ENCODE assay signal across 8 cellular contexts in genomic region chr19:2840794-2841790, GRCh38. TPM values are rescaled to one million over a fixed set of nuclear protein-coding genes. Genes with fewer than 3 reads are reported as not detected.
A peak's percentile ranks its signal among the peaks of the same experiment; 100 is the strongest.
DNase-seq lines count a peak whose midpoint lies in the region; ATAC-seq, FAIRE-seq and TF ChIP-seq lines count a peak whose summit lies in the region.

Gene ZNF555 (plus strand): TSS chr19:2841475. CDS start chr19:2841573, 98 bp downstream.

- CTCF ChIA-PET in endothelial cell of umbilical vein (lab: Charles Lee) = interaction anchor here (0.5 to 1.5 kb wide), 14 partner anchors 10 to 263 kb away, joined by 3 to 6 read pairs (median 3); partner anchors contain the start of genes SGTA, THOP1 and ZNF554

- DNase-seq in Caki2 (ENCODE audit: low read depth) = peak; percentile 90
- peak; percentile 48 for DNase-seq in HT1080 (ENCODE audit: low read depth)
- DNase-seq in activated T-cell treated with anti-CD3 and anti-CD28 coated beads for 1 hour (ENCODE audit: low read depth) = peak; percentile 98
- peak; percentile 99 for DNase-seq in endothelial cell of umbilical vein (ENCODE audit: low read depth, low spot score)
- DNase-seq in mesothelial cell of epicardium (ENCODE audit: low spot score in 2 of 2, unreplicated experiment in 2 of 2) = peak; percentile 95 to 97
- peak; percentile 96 to 99 for DNase-seq in stimulated activated CD8-positive, alpha-beta memory T cell treated with anti-CD3 and anti-CD28 coated beads, Interleukin-15, amount 100 ng/mL, for 4 hours (ENCODE audit: low read depth in 2 of 2)

- H3K9me1 ChIP-seq in endothelial cell of umbilical vein (replicated peaks; ENCODE audit: control insufficient read depth, extremely low read depth, insufficient read depth, low read length) = no peaks in the 10 kb centered on the region

- H3K4me1 ChIP-seq in OCI-LY1 (ENCODE audit: insufficient read depth, low read length, severe bottlenecking) (peaks cover 6% of the 10 kb centered on the region), endothelial cell of umbilical vein (ENCODE audit: control insufficient read depth, extremely low read depth, insufficient read depth, low read length) (peaks cover 5% of the 10 kb centered on the region)

- H3K27me3 ChIP-seq in OCI-LY1 (ENCODE audit: insufficient read depth, low read length) (no peaks in the 10 kb centered on the region; the same call in 1 of the 2 replicates), endothelial cell of umbilical vein (ENCODE audit: control insufficient read depth in 2 of 2, insufficient read depth in 2 of 2, low read length in 2 of 2) (no peaks in the 10 kb centered on the region)

- no peaks in the 10 kb centered on the region; the same call in 1 of the 2 replicates for H3K36me3 ChIP-seq in OCI-LY1 (ENCODE audit: insufficient read depth, low read length)
- no peaks in the 10 kb centered on the region for H3K36me3 ChIP-seq in endothelial cell of umbilical vein (ENCODE audit: control insufficient read depth in 2 of 2, extremely low read depth in 1 of 2, insufficient read depth in 2 of 2, low read length in 2 of 2)

- TF ChIP-seq POLR2A in endothelial cell of umbilical vein (IDR thresholded peaks at IDR 0.05; ENCODE audit: low read depth, low read length) = peak; percentile 15

- intact Hi-C loops in endothelial cell of umbilical vein (cut with micrococcal nuclease) = loop anchor here (1.0 to 2.0 kb wide), 3 partner anchors 32 to 110 kb away; partner anchors contain the start of gene ZNF57

- H3K27me3 Mint-ChIP-seq in mesothelial cell of epicardium (ENCODE audit: low read depth) = no peaks in the 10 kb centered on the region

- H4K20me1 ChIP-seq in OCI-LY1 (ENCODE audit: insufficient read depth, low read length) (no peaks in the 10 kb centered on the region), endothelial cell of umbilical vein (replicated peaks; ENCODE audit: control insufficient read depth, extremely low read depth, insufficient read depth, low read length) (no peaks in the 10 kb centered on the region)

- POLR2A ChIA-PET in endothelial cell of umbilical vein (lab: Charles Lee) = interaction anchor here (0.6 kb wide), 1 partner anchor 109 kb away, joined by 3 read pairs; no protein-coding TSS in a partner anchor

- BruUV-seq in endothelial cell of umbilical vein (replicated peaks; lab: Mats Ljungman, UMichigan) = TSS peak; percentile 50

- peaks cover 21% of the 10 kb centered on the region for H3K9me3 Mint-ChIP-seq in mesothelial cell of epicardium

- H3K4me3 ChIP-seq in OCI-LY1 (ENCODE audit: low read depth, low read length, poor library complexity, severe bottlenecking) (peak within 1 kb of the TSS; percentile 67), endothelial cell of umbilical vein (replicated peaks in 1 of 3; ENCODE audit: insufficient read depth in 1 of 3, low read depth in 1 of 3, low read length in 3 of 3) (peak within 1 kb of the TSS; percentile 67 to 86 (median 84))

- H3K4me2 ChIP-seq in OCI-LY1 (ENCODE audit: low read length) (peak within 1 kb of the TSS; percentile 71), endothelial cell of umbilical vein (ENCODE audit: insufficient read depth, low read length) (peak within 1 kb of the TSS; percentile 85)

- peak; percentile 82 for ATAC-seq in GM21360 (IDR thresholded peaks at IDR 0.05; ENCODE audit: unreplicated experiment)

- H3K36me3 Mint-ChIP-seq in mesothelial cell of epicardium = peaks cover 37% of the 10 kb centered on the region

- dilution Hi-C loops in endothelial cell of umbilical vein (cut with MboI; ENCODE audit: extremely low pct_ligation_motif_present, low sequenced_read_pairs) = no loop called here

- H3K4me3 Mint-ChIP-seq in mesothelial cell of epicardium = peak within 1 kb of the TSS; percentile 92

- H3K9me3 ChIP-seq in OCI-LY1 (ENCODE audit: low read length) = peaks cover 10% of the 10 kb centered on the region; the same call in 1 of the 2 replicates
- H3K9me3 ChIP-seq in endothelial cell of umbilical vein (replicated peaks; ENCODE audit: control insufficient read depth, insufficient read depth, low read length) = no peaks in the 10 kb centered on the region

- H3K9ac ChIP-seq in OCI-LY1 (ENCODE audit: low read length) (peak within 1 kb of the TSS; percentile 62), endothelial cell of umbilical vein (replicated peaks; ENCODE audit: extremely low read depth, insufficient read depth, low read length) (peak within 1 kb of the TSS; percentile 91)

- peak; percentile 99 for FAIRE-seq in endothelial cell of umbilical vein (lab: Jason Lieb, UNC)

- H3K79me2 ChIP-seq in OCI-LY1 (ENCODE audit: insufficient read depth, low read length) (no peaks in the 10 kb centered on the region), endothelial cell of umbilical vein (ENCODE audit: control insufficient read depth, insufficient read depth, low read length) (peaks cover 13% of the 10 kb centered on the region)

- no peaks in the 10 kb centered on the region for H3K9me2 ChIP-seq in OCI-LY1 (ENCODE audit: low read depth, low read length)

- in situ Hi-C loops in Caki2 (cut with HindIII; ENCODE audit: low pct_unique_long_range_greater_than_20kb, low sequenced_read_pairs) = no loop called here

- H3K27ac ChIP-seq in OCI-LY1 (ENCODE audit: low read depth, low read length, poor library complexity, severe bottlenecking) = no peak within 1 kb of the TSS
- peak within 1 kb of the TSS; percentile 83 for H3K27ac ChIP-seq in endothelial cell of umbilical vein (ENCODE audit: insufficient read depth, low read depth, low read length)

- H3K27ac Mint-ChIP-seq in mesothelial cell of epicardium = peak within 1 kb of the TSS; percentile 93

- no peaks in the 10 kb centered on the region for H3F3A ChIP-seq in OCI-LY1 (ENCODE audit: insufficient read depth, low read length)

- TF ChIP-seq CTCF in OCI-LY1 (IDR thresholded peaks at IDR 0.05; ENCODE audit: low read length) = peak; percentile 40; the same call in 1 of the 2 replicates
- peak; percentile 28 to 50 for TF ChIP-seq CTCF in endothelial cell of umbilical vein (IDR thresholded peaks at IDR 0.05; ENCODE audit: extremely low read depth in 1 of 2, insufficient read depth in 1 of 2, low read depth in 1 of 2, low read length in 2 of 2)
- TF ChIP-seq CTCF in mesothelial cell of epicardium (IDR thresholded peaks at IDR 0.05; ENCODE audit: unreplicated experiment) = peak; percentile 76

- peaks cover 9% of the 10 kb centered on the region for H3K4me1 Mint-ChIP-seq in mesothelial cell of epicardium

- H2AFZ ChIP-seq in OCI-LY1 (ENCODE audit: low read length) = peak within 1 kb of the TSS; percentile 4; the same call in 1 of the 2 replicates
- peak within 1 kb of the TSS; percentile 98 for H2AFZ ChIP-seq in endothelial cell of umbilical vein (ENCODE audit: low read depth, low read length)

TF ChIP-seq in endothelial cell of umbilical vein, 7 proteins besides CTCF, POLR2A, EP300 and RAD21:
- TF ChIP-seq POLR2AphosphoS5 (IDR thresholded peaks at IDR 0.05; ENCODE audit: insufficient read depth, low read depth, low read length) = peak; percentile 42
- no peak for TF ChIP-seq MAX (IDR thresholded peaks at IDR 0.05; ENCODE audit: insufficient read depth, insufficient read length)
- TF ChIP-seq EZH2 (IDR thresholded peaks at IDR 0.05; ENCODE audit: borderline replicate concordance, low read depth, low read length, severe bottlenecking) = peak; percentile 35
TF ChIP-seq in endothelial cell of umbilical vein: peak in this region for 2.

RNA-seq across cellular contexts. Expression of gene ZNF555, which starts in this region (rescaled TPM):
- 3.9 and 12.4 TPM in 2 replicates for total RNA-seq in Caki2 (2014; rRNA removed; shearing (Covaris generic); ENCODE audit: low replicate concordance)
- 0.11 and 1.0 TPM in 2 replicates for total RNA-seq in HT1080 (2014; rRNA removed; shearing (Covaris generic))
- polyA plus RNA-seq in HT1080 (2015; cell fraction: cytosol; rRNA removed) = 0.59 and 0.67 TPM in 2 replicates
- 0.91 and 1.5 TPM in 2 replicates for polyA plus RNA-seq in HT1080 (2015; cell fraction: nucleus; rRNA removed)
- total RNA-seq in endothelial cell of umbilical vein (4.7 and 5.4 TPM in 2 replicates), mesothelial cell of epicardium (10.6 to 12.9 TPM (median 10.6 TPM) in 3 replicates)
- 1.2 and 1.6 TPM in 2 replicates for polyA plus RNA-seq in endothelial cell of umbilical vein
- polyA plus RNA-seq in endothelial cell of umbilical vein (2011; cell fraction: cytosol; rRNA removed) = 2.0 TPM in 2 replicates
- polyA plus RNA-seq in endothelial cell of umbilical vein (2011; cell fraction: nucleus; rRNA removed) = 2.3 and 2.4 TPM in 2 replicates
- polyA plus RNA-seq in endothelial cell of umbilical vein (2012) = 3.3 and 3.5 TPM in 2 replicates
- polyA minus RNA-seq in endothelial cell of umbilical vein = 5.6 and 6.9 TPM in 2 replicates
- 0.61 TPM for polyA minus RNA-seq in endothelial cell of umbilical vein (2011; cell fraction: cytosol; rRNA and poly(A)+ RNA removed)
- polyA minus RNA-seq in endothelial cell of umbilical vein (2011; cell fraction: nucleus; rRNA and poly(A)+ RNA removed) = 2.4 and 5.5 TPM in 2 replicates

Comparison
In these comparisons a context has a peak if more than half of its experiments do, and no peak if none do; other contexts are left out.
1. DNase-seq: peak in every context shown above with its lines; median percentile 99 in endothelial cell of umbilical vein; 98 in activated T-cell treated with anti-CD3 and anti-CD28 coated beads for 1 hour; 98 in stimulated activated CD8-positive, alpha-beta memory T cell treated with anti-CD3 and anti-CD28 coated beads, Interleukin-15, amount 100 ng/mL, for 4 hours; 96 in mesothelial cell of epicardium; 90 in Caki2; 48 in HT1080.